Comparison of ENCODE assay signal across 22 cellular contexts in genomic region chr9:3756071-3756470, GRCh38.
DNase-seq lines count a peak whose midpoint lies in the region; ATAC-seq, FAIRE-seq and TF ChIP-seq lines count a peak whose summit lies in the region.
"Had no signal": no experiment of that assay in that cellular context is flagged by ENCODE, and none has a peak within 500 bp of the region (broad histone marks: within the 10 kb centered on the region; RNA-seq: fewer than 3 reads in every experiment).

No MANE protein-coding gene starts in this region.

- no peak overlapping the region for H3K23ac ChIP-seq in mesendoderm (ENCODE audit: low read length)

- H3K4me3 ChIP-seq in SJCRH30 = no peak overlapping the region
- H3K4me3 ChIP-seq in mesendoderm (ENCODE audit: low read length) = no peak overlapping the region
- H3K4me3 ChIP-seq: A549 had no signal

- no peak overlapping the region for H2BK120ac ChIP-seq in mesendoderm (ENCODE audit: low read depth, low read length)

- WGBS in mesendoderm (ENCODE audit: extremely low coverage, insufficient coverage, low lambda C conversion rate) = no CpG with 5 or more reads among the region's 3 CpGs

- H3K4ac ChIP-seq in mesendoderm (ENCODE audit: low read depth, low read length) = no peak overlapping the region

- no peak for ATAC-seq in HG03457 (IDR thresholded peaks at IDR 0.05; ENCODE audit: unreplicated experiment)
- ATAC-seq: A549, Right ventricle myocardium inferior had no signal

- no peak overlapping the region for H2AK5ac ChIP-seq in mesendoderm (ENCODE audit: low read length)

- H4K5ac ChIP-seq in mesendoderm (ENCODE audit: low read length) = no peak overlapping the region

- H2BK15ac ChIP-seq in mesendoderm (replicated peaks; ENCODE audit: low read depth) = no peak overlapping the region

- H3K27me3 ChIP-seq in SJCRH30 = no peaks in the 10 kb centered on the region
- no peaks in the 10 kb centered on the region for H3K27me3 ChIP-seq in mesendoderm (ENCODE audit: insufficient read depth, low read length, poor library complexity)
- H3K27me3 ChIP-seq: BE2C had no signal

- H3K79me1 ChIP-seq in mesendoderm (ENCODE audit: low read length) = no peaks in the 10 kb centered on the region

- H4K8ac ChIP-seq in mesendoderm (ENCODE audit: low read depth, low read length) = no peak overlapping the region

- no peaks in the 10 kb centered on the region for H3K36me3 ChIP-seq in SJCRH30
- no peaks in the 10 kb centered on the region for H3K36me3 ChIP-seq in mesendoderm (ENCODE audit: control insufficient read depth, insufficient read depth, low read length)
- H3K36me3 ChIP-seq: BE2C had no signal

- H3K4me1 ChIP-seq in SJCRH30 (peaks cover 34% of the 10 kb centered on the region), mesendoderm (ENCODE audit: control insufficient read depth, low read depth, low read length) (peaks cover 3% of the 10 kb centered on the region)
- H3K4me1 ChIP-seq: BE2C had no signal

- H3K79me2 ChIP-seq in mesendoderm (ENCODE audit: control insufficient read depth, insufficient read depth, low read length) = no peaks in the 10 kb centered on the region

- DNase-seq in EL (peak; percentile 9), H54 (ENCODE audit: insufficient read length, low spot score) (no peak), SJCRH30 (peak in 1 of 2 experiments; percentile 45), mesendoderm (peak; percentile 83), frontal cortex (ENCODE audit: low spot score in 2 of 2) (no peak)
- no peak for DNase-seq in activated naive CD4-positive, alpha-beta T cell treated with anti-CD3 and anti-CD28 coated beads, Interleukin-2, amount 50 U/mL, for 16 hours
- DNase-seq: BE2C; Caco-2; CD4-positive, alpha-beta T cell; DMS 273 treated with DMSO at 0.1 percent for 48 hours; DMS79 treated with DMSO at 0.1 percent for 48 hours; NCI-H1105; NCI-H146; NCI-H2029; NCI-H226; NCI-H510A treated with DMSO at 0.1 percent for 48 hours; OCI-M1 had no signal

- no peak overlapping the region for H3K4me2 ChIP-seq in mesendoderm (ENCODE audit: low read length)
- H3K4me2 ChIP-seq: A549 had no signal

- H3K27ac ChIP-seq in SJCRH30 (peak overlapping the region; percentile 43; the same call in 1 of the 2 replicates), mesendoderm (ENCODE audit: low read depth, low read length) (no peak overlapping the region)
- H3K27ac ChIP-seq: A549 had no signal

- no peak overlapping the region for H3K18ac ChIP-seq in mesendoderm (ENCODE audit: low read length)

- H3K9ac ChIP-seq in mesendoderm (ENCODE audit: low read length) = no peak overlapping the region

- H3K56ac ChIP-seq in mesendoderm (ENCODE audit: low read length) = no peak overlapping the region

- H3K9me3 ChIP-seq in SJCRH30 (replicated peaks) = no peaks in the 10 kb centered on the region
- H3K9me3 ChIP-seq: A549, BE2C, Caco-2 had no signal

- no peak for TF ChIP-seq POLR2A in H54 (IDR thresholded peaks at IDR 0.05; ENCODE audit: low read depth, low read length)

- peak; percentile 48 for FAIRE-seq in H54 (lab: Jason Lieb, UNC)
- FAIRE-seq in frontal cortex (lab: Jason Lieb, UNC) = no peak
- FAIRE-seq: A549, GM12892, RCC 7860 had no signal

- no peak overlapping the region for H2BK5ac ChIP-seq in mesendoderm (ENCODE audit: low read length)

Comparison
In these comparisons a context has a peak if more than half of its experiments do, and no peak if none do; other contexts are left out.
1. DNase-seq: peak in EL (single experiment) and mesendoderm (single experiment); none in H54 (single experiment), frontal cortex (0 of 2) and activated naive CD4-positive, alpha-beta T cell treated with anti-CD3 and anti-CD28 coated beads, Interleukin-2, amount 50 U/mL, for 16 hours (single experiment).